Comparison of ENCODE assay signal across 1 cellular context in the genomic region with DNA sequence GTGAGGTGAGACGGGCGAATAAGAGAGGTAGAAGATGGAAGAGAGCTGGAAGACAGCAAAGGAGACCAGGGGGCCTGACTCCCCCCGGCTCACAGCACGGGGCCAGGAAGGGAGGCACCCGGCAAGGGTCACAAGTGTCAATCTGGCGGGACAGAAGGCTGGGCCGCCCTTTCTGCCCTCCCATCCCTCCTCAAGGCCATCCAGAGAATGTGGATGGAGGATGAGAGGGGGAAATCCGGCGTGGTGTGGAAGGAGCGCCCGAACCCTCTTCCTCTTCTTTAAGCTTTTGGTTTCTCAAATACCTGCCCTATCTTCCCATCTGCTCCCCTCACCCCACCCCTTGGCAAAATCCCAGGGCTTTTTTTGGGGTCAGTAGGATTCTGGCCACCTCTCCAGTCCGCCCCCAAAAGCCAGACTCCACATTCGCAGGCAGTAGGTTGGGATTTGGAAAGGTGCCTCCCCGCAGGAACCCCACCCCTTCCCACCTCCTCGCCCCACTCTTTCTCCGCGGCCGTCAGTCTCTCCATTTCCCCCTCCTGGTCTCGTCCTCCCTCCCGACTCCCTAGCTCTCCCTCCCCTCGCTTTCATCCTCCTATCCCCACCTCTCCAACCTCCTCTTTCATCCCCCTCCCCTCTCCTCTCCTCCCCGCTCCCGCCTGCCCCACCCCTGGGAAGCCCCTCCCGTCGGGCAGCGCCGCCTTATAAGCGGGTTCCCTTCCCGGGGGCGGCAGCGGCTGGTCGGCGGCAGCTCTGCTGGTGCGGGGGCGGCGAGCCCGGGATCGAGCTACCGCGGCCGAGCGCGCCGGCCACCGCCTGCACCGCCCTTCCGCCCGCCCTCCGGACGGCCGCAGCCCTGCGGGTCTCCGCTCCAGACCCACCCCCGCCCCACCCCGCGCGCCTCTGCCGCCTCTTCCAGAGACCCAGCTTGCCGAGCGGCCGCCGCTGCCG.
TF ChIP-seq lines count a peak whose summit lies in the region.

A gene with protein sequence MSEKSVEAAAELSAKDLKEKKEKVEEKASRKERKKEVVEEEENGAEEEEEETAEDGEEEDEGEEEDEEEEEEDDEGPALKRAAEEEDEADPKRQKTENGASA (plus strand): TSS at position 730 of the 948 bp plus-strand sequence. CDS start 343 bp downstream, outside the sequence.

TF ChIP-seq in Ishikawa, 13 proteins besides CTCF, POLR2A, EP300 and RAD21 (continued from another document):
- TF ChIP-seq, protein P1, sequence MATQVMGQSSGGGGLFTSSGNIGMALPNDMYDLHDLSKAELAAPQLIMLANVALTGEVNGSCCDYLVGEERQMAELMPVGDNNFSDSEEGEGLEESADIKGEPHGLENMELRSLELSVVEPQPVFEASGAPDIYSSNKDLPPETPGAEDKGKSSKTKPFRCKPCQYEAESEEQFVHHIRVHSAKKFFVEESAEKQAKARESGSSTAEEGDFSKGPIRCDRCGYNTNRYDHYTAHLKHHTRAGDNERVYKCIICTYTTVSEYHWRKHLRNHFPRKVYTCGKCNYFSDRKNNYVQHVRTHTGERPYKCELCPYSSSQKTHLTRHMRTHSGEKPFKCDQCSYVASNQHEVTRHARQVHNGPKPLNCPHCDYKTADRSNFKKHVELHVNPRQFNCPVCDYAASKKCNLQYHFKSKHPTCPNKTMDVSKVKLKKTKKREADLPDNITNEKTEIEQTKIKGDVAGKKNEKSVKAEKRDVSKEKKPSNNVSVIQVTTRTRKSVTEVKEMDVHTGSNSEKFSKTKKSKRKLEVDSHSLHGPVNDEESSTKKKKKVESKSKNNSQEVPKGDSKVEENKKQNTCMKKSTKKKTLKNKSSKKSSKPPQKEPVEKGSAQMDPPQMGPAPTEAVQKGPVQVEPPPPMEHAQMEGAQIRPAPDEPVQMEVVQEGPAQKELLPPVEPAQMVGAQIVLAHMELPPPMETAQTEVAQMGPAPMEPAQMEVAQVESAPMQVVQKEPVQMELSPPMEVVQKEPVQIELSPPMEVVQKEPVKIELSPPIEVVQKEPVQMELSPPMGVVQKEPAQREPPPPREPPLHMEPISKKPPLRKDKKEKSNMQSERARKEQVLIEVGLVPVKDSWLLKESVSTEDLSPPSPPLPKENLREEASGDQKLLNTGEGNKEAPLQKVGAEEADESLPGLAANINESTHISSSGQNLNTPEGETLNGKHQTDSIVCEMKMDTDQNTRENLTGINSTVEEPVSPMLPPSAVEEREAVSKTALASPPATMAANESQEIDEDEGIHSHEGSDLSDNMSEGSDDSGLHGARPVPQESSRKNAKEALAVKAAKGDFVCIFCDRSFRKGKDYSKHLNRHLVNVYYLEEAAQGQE (IDR thresholded peaks at IDR 0.05; ENCODE audit: low read depth): no peak
